In genomic region chr16:48432136-48432535, GRCh38 we compare ENCODE assay signal across 10 cellular contexts. TPM values are rescaled to one million over a fixed set of nuclear protein-coding genes. Genes with fewer than 3 reads are reported as not detected.
DNase-seq lines count a peak whose midpoint lies in the region; ATAC-seq lines count a peak whose summit lies in the region.
"Had no signal": no experiment of that assay in that cellular context is flagged by ENCODE, and none has a peak within 500 bp of the region (broad histone marks: within the 10 kb centered on the region; RNA-seq: fewer than 3 reads in every experiment).

No MANE protein-coding gene starts in this region.

- H2AFZ ChIP-seq in mesenchymal stem cell (ENCODE audit: low read depth, low read length): no peak overlapping the region
- H2AFZ ChIP-seq: parathyroid adenoma had no signal

- H3K4me2 ChIP-seq in mesenchymal stem cell (ENCODE audit: low read length, poor library complexity, severe bottlenecking): no peak overlapping the region

- H4K91ac ChIP-seq in mesenchymal stem cell (ENCODE audit: low read length): no peak overlapping the region

- no peak overlapping the region for H2BK120ac ChIP-seq in mesenchymal stem cell (ENCODE audit: low read depth, low read length)

- H3K18ac ChIP-seq in mesenchymal stem cell (ENCODE audit: low read depth in 1 of 2, low read length in 2 of 2): no peak overlapping the region

- H2AK5ac ChIP-seq in mesenchymal stem cell (ENCODE audit: low read length, severe bottlenecking): no peak overlapping the region

- H3K4me3 ChIP-seq in mesenchymal stem cell (ENCODE audit: insufficient read depth in 1 of 2, low read depth in 1 of 2, low read length in 2 of 2): no peak overlapping the region
- no peak overlapping the region for H3K4me3 ChIP-seq in SJCRH30
- H3K4me3 ChIP-seq: coronary artery had no signal

- H3K27ac ChIP-seq in mesenchymal stem cell (ENCODE audit: low read length, poor library complexity, severe bottlenecking) (no peak overlapping the region), SJCRH30 (no peak overlapping the region)
- H3K27ac ChIP-seq: parathyroid adenoma had no signal

- H3K79me1 ChIP-seq in mesenchymal stem cell (replicated peaks; ENCODE audit: low read length, poor library complexity, severe bottlenecking): no peaks in the 10 kb centered on the region

- no peak overlapping the region for H3K4ac ChIP-seq in mesenchymal stem cell (ENCODE audit: low read depth in 1 of 2, low read length in 2 of 2)

- H2BK15ac ChIP-seq in mesenchymal stem cell (ENCODE audit: low read depth, poor library complexity, severe bottlenecking): peak overlapping the region; percentile 64

- no peak overlapping the region for H3K9ac ChIP-seq in mesenchymal stem cell (ENCODE audit: low read length)
- H3K9ac ChIP-seq: parathyroid adenoma had no signal

- no peak overlapping the region for H3K14ac ChIP-seq in mesenchymal stem cell (ENCODE audit: low read length in 2 of 2)

- H3K9me3 ChIP-seq in mesenchymal stem cell (ENCODE audit: control insufficient read depth, low read length) (no peaks in the 10 kb centered on the region), SJCRH30 (replicated peaks) (0 out of 2 replicates have a peak, but pooled peaks cover 3% of the 10 kb centered on the region)

- no peak overlapping the region for H2BK12ac ChIP-seq in mesenchymal stem cell (ENCODE audit: low read length in 2 of 2)

- H3K27me3 ChIP-seq in mesenchymal stem cell (ENCODE audit: control insufficient read depth in 1 of 2, insufficient read depth in 1 of 2, low read length in 2 of 2) (peaks cover 0 to 8% of the 10 kb centered on the region in 2 experiments), SJCRH30 (no peaks in the 10 kb centered on the region)

- H4K8ac ChIP-seq in mesenchymal stem cell (ENCODE audit: low read length): no peak overlapping the region

- H2BK5ac ChIP-seq in mesenchymal stem cell (ENCODE audit: low read depth, low read length, poor library complexity, severe bottlenecking): no peak overlapping the region

- ATAC-seq in GM19023 (IDR thresholded peaks at IDR 0.05; ENCODE audit: unreplicated experiment) (peak; percentile 79), HG02852 (IDR thresholded peaks at IDR 0.05; ENCODE audit: unreplicated experiment) (peak; percentile 82)

- 53% methylated on average over 2 of the region's 2 CpGs for WGBS in mesenchymal stem cell

- H3K23ac ChIP-seq in mesenchymal stem cell (ENCODE audit: low read length in 2 of 2): no peak overlapping the region

- H3K36me3 ChIP-seq in mesenchymal stem cell (ENCODE audit: control insufficient read depth in 1 of 2, insufficient read depth in 2 of 2, low read depth in 1 of 2, low read length in 2 of 2) (no peaks in the 10 kb centered on the region), SJCRH30 (no peaks in the 10 kb centered on the region)

- peak; percentile 44 for DNase-seq in NOMO-1 treated with dmso at 0.1 percent for 144 hours (lab: John Stamatoyannopoulos, UW; ENCODE audit: unreplicated experiment)
- DNase-seq in mesenchymal stem cell: no peak
- no peak for DNase-seq in HuH-7 (ENCODE audit: low spot score)
- DNase-seq in activated CD8-positive, alpha-beta memory T cell treated with anti-CD3 and anti-CD28 coated beads, Interleukin-2, amount 50 U/mL, for 48 hours: no peak
- DNase-seq in SJCRH30: no peak
- DNase-seq in DMS79 (lab: John Stamatoyannopoulos, UW): no peak

- H3K4me1 ChIP-seq in mesenchymal stem cell (ENCODE audit: control insufficient read depth, insufficient read depth, low read depth, low read length) (peaks cover 10% of the 10 kb centered on the region), SJCRH30 (no peaks in the 10 kb centered on the region)
- H3K4me1 ChIP-seq: parathyroid adenoma had no signal

RNA-seq across cellular contexts. Expression of gene SIAH1, which starts 46.9 kb away (rescaled TPM):
- polyA plus RNA-seq in mesenchymal stem cell (2013, experiment 1 of 2): 12.5 TPM
- 14.0 TPM for polyA plus RNA-seq in mesenchymal stem cell (2013, experiment 2 of 2)
- total RNA-seq in SJCRH30 (2014; rRNA removed; shearing (Covaris generic)): 36.8 and 41.3 TPM in 2 replicates
